In genomic region chr20:15560936-15561531, GRCh38 we compare ENCODE assay signal across 22 cellular contexts.
DNase-seq lines count a peak whose midpoint lies in the region; TF ChIP-seq lines count a peak whose summit lies in the region.
"Had no signal": no experiment of that assay in that cellular context is flagged by ENCODE, and none has a peak within 500 bp of the region (broad histone marks: within the 10 kb centered on the region; RNA-seq: fewer than 3 reads in every experiment).

No MANE protein-coding gene starts in this region.

- peaks cover 19% of the 10 kb centered on the region for H3K4me1 ChIP-seq in hepatocyte (ENCODE audit: insufficient read depth)
- H3K4me1 ChIP-seq: A549 had no signal

- H3K4me2 ChIP-seq in hepatocyte, result peak overlapping the region; percentile 39
- H3K4me2 ChIP-seq: A549 had no signal

- no peak overlapping the region for H2AFZ ChIP-seq in hepatocyte

- H3K36me3 ChIP-seq in hepatocyte (replicated peaks; ENCODE audit: insufficient read depth, low read depth), result no peaks in the 10 kb centered on the region

- DNase-seq in COLO829 (ENCODE audit: low spot score) (peak; percentile 24), SK-N-DZ (ENCODE audit: low spot score) (peak; percentile 27), hepatocyte (ENCODE audit: low spot score) (no peak), pons (ENCODE audit: low spot score) (peak; percentile 51), DMS 273 treated with DMSO at 0.1 percent for 48 hours (lab: John Stamatoyannopoulos, UW) (no peak), hepatic stellate cell (ENCODE audit: low spot score) (no peak), amniotic stem cell (lab: John Stamatoyannopoulos, UW) (no peak)
- no peak for DNase-seq in activated CD8-positive, alpha-beta memory T cell treated with anti-CD3 and anti-CD28 coated beads, Interleukin-2, amount 50 U/mL, for 48 hours
- DNase-seq: activated CD4-positive, alpha-beta T cell treated with anti-CD3 and anti-CD28 coated beads, Interleukin-2, amount 50 U/mL, for 1 hour; aorta; CD8-positive, alpha-beta T cell; central memory CD4-positive, alpha-beta T cell; dermis blood vessel endothelial cell; DMS53; GDM1; Kasumi-1; MV-4-11; naive B cell; NCI-H187; NCI-H748 treated with DMSO at 0.1 percent for 48 hours; RPMI8226 had no signal

- no peak for TF ChIP-seq CTCF in hepatocyte (IDR thresholded peaks at IDR 0.05; ENCODE audit: poor library complexity)

- H3K4me3 ChIP-seq in hepatocyte, result no peak overlapping the region
- H3K4me3 ChIP-seq: A549 had no signal

- H4K20me1 ChIP-seq in hepatocyte (ENCODE audit: insufficient read depth, poor library complexity, severe bottlenecking), result no peaks in the 10 kb centered on the region

- H3K27ac ChIP-seq in hepatocyte, result peak overlapping the region; percentile 49
- H3K27ac ChIP-seq: A549 had no signal

- H3K79me2 ChIP-seq in hepatocyte, result no peaks in the 10 kb centered on the region

- no peaks in the 10 kb centered on the region for H3K27me3 ChIP-seq in hepatocyte

- H3K9me3 ChIP-seq in hepatocyte (ENCODE audit: low read depth), result no peaks in the 10 kb centered on the region

- no peaks in the 10 kb centered on the region for H3K9me2 ChIP-seq in hepatocyte (replicated peaks; ENCODE audit: insufficient read depth)

- WGBS in hepatocyte (ENCODE audit: low lambda C conversion rate, missing lambda C conversion rate), result 74% methylated on average over 3 of the region's 3 CpGs

Comparison
In these comparisons a context has a peak if more than half of its experiments do, and no peak if none do; other contexts are left out.
1. DNase-seq: peak in COLO829 (single experiment), SK-N-DZ (single experiment) and pons (single experiment); none in hepatocyte (single experiment), DMS 273 treated with DMSO at 0.1 percent for 48 hours (single experiment), activated CD8-positive, alpha-beta memory T cell treated with anti-CD3 and anti-CD28 coated beads, Interleukin-2, amount 50 U/mL, for 48 hours (single experiment), hepatic stellate cell (single experiment) and amniotic stem cell (single experiment).